In the genomic region with DNA sequence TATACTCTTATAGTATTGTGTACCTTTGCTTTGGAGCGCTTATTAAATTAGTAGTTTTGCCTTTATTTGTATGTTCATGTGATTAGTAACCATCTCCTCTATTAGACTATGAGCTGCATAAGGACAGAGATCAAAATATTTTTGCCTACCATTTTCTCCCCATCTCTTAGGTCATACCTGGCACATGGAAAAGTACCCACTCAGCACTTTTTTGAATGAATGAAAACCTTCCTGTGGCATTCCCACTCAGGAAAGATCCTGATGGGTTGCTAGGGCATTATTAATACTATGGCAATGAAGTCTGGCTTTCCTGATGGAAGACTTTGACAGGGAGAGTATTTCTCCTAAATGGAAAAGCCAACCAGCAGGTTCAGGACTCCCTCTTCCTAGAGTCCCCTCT, we compare ENCODE assay signal across 36 cellular contexts.
"Had no signal": no experiment of that assay in that cellular context is flagged by ENCODE, and none has a peak within 500 bp of the region (broad histone marks: within the 10 kb centered on the region; RNA-seq: fewer than 3 reads in every experiment).

No MANE protein-coding gene starts in this region.

- H3K27ac ChIP-seq: adrenal gland, body of pancreas, brain microvascular endothelial cell, breast epithelium, VCaP had no signal

- H3K36me3 ChIP-seq: adrenal gland, brain microvascular endothelial cell, breast epithelium had no signal

- H3K9me3 Mint-ChIP-seq: activated B cell treated with CpG ODN at 0.5 μM for 24 hours; activated CD4-positive, alpha-beta memory T cell treated with anti-CD3 and anti-CD28 coated beads for 36 hours; activated CD4-positive, alpha-beta T cell treated with anti-CD3 and anti-CD28 coated beads, Interleukin-2, amount 10 ng/mL, durations not matched to agents 24 days and 14 days; activated CD8-positive, alpha-beta T cell treated with anti-CD3 and anti-CD28 coated beads for 36 hours; activated naive CD4-positive, alpha-beta T cell treated with anti-CD3 and anti-CD28 coated beads for 36 hours; activated naive CD4-positive, alpha-beta T cell treated with anti-CD3 and anti-CD28 coated beads, Interleukin-2, amount 50 U/mL, for 72 hours; activated naive CD8-positive, alpha-beta T cell treated with anti-CD3 and anti-CD28 coated beads for 36 hours; activated T-cell treated with anti-CD3 and anti-CD28 coated beads, Interleukin-2, amount 50 U/mL, for 4 hours; activated T-cell treated with anti-CD3 and anti-CD28 coated beads, Interleukin-2, amount 50 U/mL, for 72 hours; activated T-helper 1 cell treated with anti-CD3 and anti-CD28 coated beads, Interleukin-12 subunit alpha, Interleukin-12 subunit beta, Interleukin-2, Interleukin-4 antibody, amounts not matched to agents 30 ng/mL and 10 ng/mL and 1 ng/mL, durations not matched to agents 14 hours and 24 hours and 36 hours; activated T-helper 17 cell treated with anti-CD3 and anti-CD28 coated beads, Interleukin-2, amount 50 U/mL, for 72 hours; T-helper 1 cell treated with Interleukin-12 subunit alpha and Interleukin-12 subunit beta and Interleukin-4 antibody, amounts not matched to agents 30 μg/mL and 1 μg/mL, for 36 hours; T-helper 2 cell treated with Interferon-gamma antibody and Interleukin-4, amounts not matched to agents 5 μg/mL and 100 μg/mL, for 36 hours had no signal

- H3K4me3 Mint-ChIP-seq: activated B cell treated with CpG ODN at 0.5 μM for 24 hours; activated CD4-positive, alpha-beta memory T cell treated with anti-CD3 and anti-CD28 coated beads for 36 hours; activated CD4-positive, alpha-beta T cell treated with anti-CD3 and anti-CD28 coated beads, Interleukin-2, amount 10 ng/mL, durations not matched to agents 24 days and 14 days; activated CD8-positive, alpha-beta T cell treated with anti-CD3 and anti-CD28 coated beads for 36 hours; activated naive CD4-positive, alpha-beta T cell treated with anti-CD3 and anti-CD28 coated beads for 36 hours; activated naive CD8-positive, alpha-beta T cell treated with anti-CD3 and anti-CD28 coated beads for 36 hours; activated T-cell treated with anti-CD3 and anti-CD28 coated beads, Interleukin-2, amount 50 U/mL, for 4 hours; activated T-cell treated with anti-CD3 and anti-CD28 coated beads, Interleukin-2, amount 50 U/mL, for 72 hours; activated T-helper 1 cell treated with anti-CD3 and anti-CD28 coated beads, Interleukin-12 subunit alpha, Interleukin-12 subunit beta, Interleukin-2, Interleukin-4 antibody, amounts not matched to agents 30 ng/mL and 10 ng/mL and 1 ng/mL, durations not matched to agents 14 hours and 24 hours and 36 hours; activated T-helper 17 cell treated with anti-CD3 and anti-CD28 coated beads, Interleukin-2, amount 50 U/mL, for 72 hours; T-helper 1 cell treated with Interleukin-12 subunit alpha and Interleukin-12 subunit beta and Interleukin-4 antibody, amounts not matched to agents 30 μg/mL and 1 μg/mL, for 36 hours; T-helper 2 cell treated with Interferon-gamma antibody and Interleukin-4, amounts not matched to agents 5 μg/mL and 100 μg/mL, for 36 hours had no signal

- H3K9me3 ChIP-seq: adrenal gland, body of pancreas, breast epithelium had no signal

- H3K27me3 ChIP-seq: adrenal gland, body of pancreas, brain microvascular endothelial cell, breast epithelium had no signal

- H3K4me3 ChIP-seq: adrenal gland, body of pancreas, breast epithelium had no signal

- H3K27ac Mint-ChIP-seq: activated B cell treated with CpG ODN at 0.5 μM for 24 hours; activated CD4-positive, alpha-beta memory T cell treated with anti-CD3 and anti-CD28 coated beads for 36 hours; activated CD4-positive, alpha-beta T cell treated with anti-CD3 and anti-CD28 coated beads, Interleukin-2, amount 10 ng/mL, durations not matched to agents 24 days and 14 days; activated CD8-positive, alpha-beta T cell treated with anti-CD3 and anti-CD28 coated beads for 36 hours; activated naive CD4-positive, alpha-beta T cell treated with anti-CD3 and anti-CD28 coated beads for 36 hours; activated naive CD4-positive, alpha-beta T cell treated with anti-CD3 and anti-CD28 coated beads, Interleukin-2, amount 50 U/mL, for 72 hours; activated naive CD8-positive, alpha-beta T cell treated with anti-CD3 and anti-CD28 coated beads for 36 hours; activated T-cell treated with anti-CD3 and anti-CD28 coated beads, Interleukin-2, amount 50 U/mL, for 72 hours; activated T-helper 1 cell treated with anti-CD3 and anti-CD28 coated beads, Interleukin-12 subunit alpha, Interleukin-12 subunit beta, Interleukin-2, Interleukin-4 antibody, amounts not matched to agents 30 ng/mL and 10 ng/mL and 1 ng/mL, durations not matched to agents 14 hours and 24 hours and 36 hours; activated T-helper 17 cell treated with anti-CD3 and anti-CD28 coated beads, Interleukin-2, amount 50 U/mL, for 72 hours; T-helper 1 cell treated with Interleukin-12 subunit alpha and Interleukin-12 subunit beta and Interleukin-4 antibody, amounts not matched to agents 30 μg/mL and 1 μg/mL, for 36 hours; T-helper 2 cell treated with Interferon-gamma antibody and Interleukin-4, amounts not matched to agents 5 μg/mL and 100 μg/mL, for 36 hours had no signal

- H3K4me1 Mint-ChIP-seq: activated B cell treated with CpG ODN at 0.5 μM for 24 hours; activated CD4-positive, alpha-beta T cell treated with anti-CD3 and anti-CD28 coated beads, Interleukin-2, amount 10 ng/mL, durations not matched to agents 24 days and 14 days; activated naive CD8-positive, alpha-beta T cell treated with anti-CD3 and anti-CD28 coated beads for 36 hours; activated T-helper 17 cell treated with anti-CD3 and anti-CD28 coated beads, Interleukin-2, amount 50 U/mL, for 72 hours had no signal

- ATAC-seq: activated CD8-positive, alpha-beta T cell treated with anti-CD3 and anti-CD28 coated beads for 36 hours; activated naive CD4-positive, alpha-beta T cell treated with anti-CD3 and anti-CD28 coated beads, Interleukin-2, amount 50 U/mL, for 72 hours; activated T-cell treated with anti-CD3 and anti-CD28 coated beads, Interleukin-2, amount 50 U/mL, for 4 hours; activated T-cell treated with anti-CD3 and anti-CD28 coated beads, Interleukin-2, amount 50 U/mL, for 72 hours; activated T-helper 17 cell treated with anti-CD3 and anti-CD28 coated beads, Interleukin-2, amount 50 U/mL, for 72 hours; body of pancreas had no signal

- FAIRE-seq: astrocyte, TTC549 had no signal

- H3K36me3 Mint-ChIP-seq: activated CD4-positive, alpha-beta memory T cell treated with anti-CD3 and anti-CD28 coated beads for 36 hours; activated naive CD4-positive, alpha-beta T cell treated with anti-CD3 and anti-CD28 coated beads, Interleukin-2, amount 50 U/mL, for 72 hours; activated naive CD8-positive, alpha-beta T cell treated with anti-CD3 and anti-CD28 coated beads for 36 hours had no signal

- H3K4me1 ChIP-seq: breast epithelium had no signal

- DNase-seq: activated B cell treated with CpG ODN at 0.5 μM for 24 hours; activated CD4-positive, alpha-beta memory T cell treated with anti-CD3 and anti-CD28 coated beads for 36 hours; activated CD4-positive, alpha-beta T cell treated with anti-CD3 and anti-CD28 coated beads for 4 hours; activated CD4-positive, alpha-beta T cell treated with anti-CD3 and anti-CD28 coated beads, Interleukin-2, amount 10 ng/mL, durations not matched to agents 24 days and 14 days; activated CD4-positive, alpha-beta T cell treated with anti-CD3 and anti-CD28 coated beads, Interleukin-2, amount 50 U/mL, for 1 hour; activated CD4-positive, alpha-beta T cell treated with anti-CD3 and anti-CD28 coated beads, Interleukin-2, amount 50 U/mL, for 4 hours; activated CD4-positive, CD25-positive, alpha-beta regulatory T cell treated with anti-CD3 and anti-CD28 coated beads, Interleukin-2, amount 50 U/mL, for 72 hours; activated CD8-positive, alpha-beta memory T cell treated with anti-CD3 and anti-CD28 coated beads, Interleukin-2, amount 50 U/mL, for 4 hours; activated CD8-positive, alpha-beta T cell treated with anti-CD3 and anti-CD28 coated beads for 36 hours; activated effector memory CD4-positive, alpha-beta T cell treated with anti-CD3 and anti-CD28 coated beads, Interleukin-2, amount 50 U/mL, for 16 hours; activated gamma-delta T cell treated with Interleukin-2 at 50 U/mL for 16 hours; activated naive CD4-positive, alpha-beta T cell; activated naive CD4-positive, alpha-beta T cell treated with anti-CD3 and anti-CD28 coated beads for 36 hours; activated naive CD4-positive, alpha-beta T cell treated with anti-CD3 and anti-CD28 coated beads, Interleukin-2, amount 50 U/mL, for 16 hours; activated naive CD8-positive, alpha-beta T cell treated with anti-CD3 and anti-CD28 coated beads for 36 hours; activated T-cell treated with anti-CD3 and anti-CD28 coated beads for 4 hours; activated T-cell treated with anti-CD3 and anti-CD28 coated beads, Interleukin-2, amount 50 U/mL, for 1 hour; activated T-cell treated with anti-CD3 and anti-CD28 coated beads, Interleukin-2, amount 50 U/mL, for 4 hours; activated T-cell treated with anti-CD3 and anti-CD28 coated beads, Interleukin-2, amount 50 U/mL, for 72 hours; adrenal gland; amniotic stem cell; aorta; body of pancreas; brain microvascular endothelial cell; central memory CD4-positive, alpha-beta T cell; T-helper 2 cell; T-helper 9 cell had no signal
